14 cellular contexts compared by ENCODE assay signal in the genomic region with DNA sequence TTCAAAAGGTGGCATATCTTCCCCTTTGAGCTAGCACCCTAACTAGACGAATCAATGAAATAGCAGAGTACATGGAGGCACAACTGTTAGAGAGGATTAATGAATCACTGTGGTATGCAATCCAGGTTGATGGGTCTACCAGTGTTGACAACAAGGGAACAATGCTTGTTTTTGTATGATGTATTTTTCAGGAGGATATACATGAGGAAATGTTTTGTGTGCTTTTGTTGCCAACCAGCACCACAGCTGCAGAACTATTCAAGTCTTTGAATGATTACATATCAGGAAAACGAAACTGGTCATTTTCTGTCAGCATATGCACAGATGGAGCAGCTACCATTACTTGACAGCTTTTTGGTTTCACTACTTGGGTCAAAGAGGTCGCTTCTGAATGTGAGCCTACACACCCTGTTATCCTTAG.
DNase-seq lines count a peak whose midpoint lies in the region; ATAC-seq and TF ChIP-seq lines count a peak whose summit lies in the region.
"Had no signal": no experiment of that assay in that cellular context is flagged by ENCODE, and none has a peak within 500 bp of the region (broad histone marks: within the 10 kb centered on the region; RNA-seq: fewer than 3 reads in every experiment).

No MANE protein-coding gene starts in this region.

- POLR2A ChIA-PET in MCF 10A (lab: Yijun Ruan, JAX), result no interaction called here

- DNase-seq in mammary epithelial cell (peak; percentile 77), MCF 10A (ENCODE audit: unreplicated experiment) (no peak), SK-MEL-5 (ENCODE audit: low read depth, low spot score) (peak; percentile 38), NCI-H69 (lab: John Stamatoyannopoulos, UW) (no peak), putamen (ENCODE audit: low spot score) (no peak), epidermal melanocyte (ENCODE audit: insufficient read length, low spot score) (no peak)
- DNase-seq in stimulated activated naive B cell treated with anti-CD40 and anti-IgM and Interleukin-4, amounts not matched to agents 10 μg/mL and 1 μg/mL and 100 μg/mL, for 72 hours, result no peak
- DNase-seq: activated CD4-positive, alpha-beta T cell treated with anti-CD3 and anti-CD28 coated beads, Interleukin-2, amount 50 U/mL, for 48 hours; left colon; NCI-H2107; ovary had no signal

- no peaks in the 10 kb centered on the region for H3K27me3 Mint-ChIP-seq in MCF 10A (ENCODE audit: insufficient read depth, unreplicated experiment)
- no peaks in the 10 kb centered on the region for H3K27me3 Mint-ChIP-seq in stimulated activated naive B cell treated with anti-CD40 and anti-IgM and Interleukin-4, amounts not matched to agents 10 μg/mL and 1 μg/mL and 100 μg/mL, for 72 hours

- CTCF ChIA-PET in mammary epithelial cell (lab: Charles Lee; ENCODE audit: low non-redundant PET), result no interaction called here
- CTCF ChIA-PET in MCF 10A (lab: Yijun Ruan, JAX), result interaction anchor here (1.1 to 1.3 kb wide), 2 partner anchors 11 to 26 kb away, joined by 4 to 5 read pairs; no protein-coding TSS in a partner anchor

- H3K27me3 ChIP-seq in mammary epithelial cell (ENCODE audit: insufficient read depth, low read length), result no peaks in the 10 kb centered on the region
- H3K27me3 ChIP-seq: ovary, vagina had no signal

- H3K4me2 ChIP-seq in mammary epithelial cell (ENCODE audit: insufficient read depth, low read depth, low read length), result peak overlapping the region; percentile 29
- H3K4me2 ChIP-seq: GM23338 had no signal

- no peak overlapping the region for H3K4me3 ChIP-seq in mammary epithelial cell (replicated peaks in 1 of 3; ENCODE audit: insufficient read depth in 1 of 3, low read depth in 2 of 3, low read length in 3 of 3)
- H3K4me3 ChIP-seq: GM23338, ovary, vagina had no signal

- no peaks in the 10 kb centered on the region for H3K36me3 ChIP-seq in mammary epithelial cell (ENCODE audit: insufficient read depth, low read length)
- H3K36me3 ChIP-seq: ovary, vagina had no signal

- TF ChIP-seq CTCF in mammary epithelial cell (conservative IDR thresholded peaks at IDR 0.05 in 1 of 2, IDR thresholded peaks at IDR 0.05 in 1 of 2; ENCODE audit: extremely low read depth in 1 of 2, insufficient read depth in 1 of 2, low read depth in 1 of 2, low read length in 2 of 2) (no peak), MCF 10A (IDR thresholded peaks at IDR 0.05; ENCODE audit: unreplicated experiment) (no peak)

- in situ Hi-C loops in mammary epithelial cell (cut with MboI; ENCODE audit: low sequenced_read_pairs in 2 of 2) (no loop called here), SK-MEL-5 (cut with HindIII; ENCODE audit: low pct_unique_long_range_greater_than_20kb, low sequenced_read_pairs) (no loop called here)

- BruUV-seq in mammary epithelial cell (replicated peaks; lab: Mats Ljungman, UMichigan) (no TSS peak), MCF 10A (replicated peaks; lab: Mats Ljungman, UMichigan) (no TSS peak)

- no peak overlapping the region for H3K27ac Mint-ChIP-seq in MCF 10A (ENCODE audit: low read depth, unreplicated experiment)
- H3K27ac Mint-ChIP-seq in stimulated activated naive B cell treated with anti-CD40 and anti-IgM and Interleukin-4, amounts not matched to agents 10 μg/mL and 1 μg/mL and 100 μg/mL, for 72 hours, result peak overlapping the region; percentile 25
- H3K27ac Mint-ChIP-seq: GM23338 had no signal

- H3K9me3 Mint-ChIP-seq in MCF 10A (ENCODE audit: unreplicated experiment), result no peaks in the 10 kb centered on the region
- no peaks in the 10 kb centered on the region for H3K9me3 Mint-ChIP-seq in stimulated activated naive B cell treated with anti-CD40 and anti-IgM and Interleukin-4, amounts not matched to agents 10 μg/mL and 1 μg/mL and 100 μg/mL, for 72 hours
- H3K9me3 Mint-ChIP-seq: GM23338 had no signal

- H3K27ac ChIP-seq in mammary epithelial cell (ENCODE audit: insufficient read depth, low read depth, low read length), result peak overlapping the region; percentile 61
- H3K27ac ChIP-seq: ovary, vagina had no signal

- peaks cover 28% of the 10 kb centered on the region for H3K4me1 ChIP-seq in mammary epithelial cell (ENCODE audit: insufficient read depth, low read length)
- H3K4me1 ChIP-seq: vagina had no signal

- dilution Hi-C loops in mammary epithelial cell (cut with HindIII; ENCODE audit: low sequenced_read_pairs), result no loop called here

- H3K36me3 Mint-ChIP-seq in MCF 10A (ENCODE audit: insufficient read depth, unreplicated experiment), result peaks cover 4% of the 10 kb centered on the region
- peaks cover 0 to 3% of the 10 kb centered on the region in 2 donors for H3K36me3 Mint-ChIP-seq in stimulated activated naive B cell treated with anti-CD40 and anti-IgM and Interleukin-4, amounts not matched to agents 10 μg/mL and 1 μg/mL and 100 μg/mL, for 72 hours

- 62% methylated on average over 3 of the region's 3 CpGs for WGBS in mammary epithelial cell (ENCODE audit: low coverage, missing lambda C conversion rate)

- intact Hi-C loops in mammary epithelial cell (cut with micrococcal nuclease) (no loop called here), MCF 10A (cut with micrococcal nuclease) (no loop called here)

- peak; percentile 80 for ATAC-seq in HG02623 (IDR thresholded peaks at IDR 0.05; ENCODE audit: unreplicated experiment)
- no peak for ATAC-seq in stimulated activated naive B cell treated with anti-CD40 and anti-IgM and Interleukin-4, amounts not matched to agents 10 μg/mL and 1 μg/mL and 100 μg/mL, for 72 hours (replicated peaks)
- ATAC-seq: GM23338, left colon had no signal

- no peak overlapping the region for H2AFZ ChIP-seq in mammary epithelial cell (ENCODE audit: low read depth, low read length)
- H2AFZ ChIP-seq: GM23338 had no signal

- H3K4me3 Mint-ChIP-seq in MCF 10A (ENCODE audit: unreplicated experiment), result no peak overlapping the region
- no peak overlapping the region for H3K4me3 Mint-ChIP-seq in stimulated activated naive B cell treated with anti-CD40 and anti-IgM and Interleukin-4, amounts not matched to agents 10 μg/mL and 1 μg/mL and 100 μg/mL, for 72 hours
- H3K4me3 Mint-ChIP-seq: GM23338 had no signal

- H3K79me2 ChIP-seq in mammary epithelial cell (ENCODE audit: insufficient read depth, low read length), result peaks cover 50% of the 10 kb centered on the region

- H4K20me1 ChIP-seq in mammary epithelial cell (ENCODE audit: insufficient read depth, low read length), result no peaks in the 10 kb centered on the region

- no peak overlapping the region for H3K9ac ChIP-seq in mammary epithelial cell (ENCODE audit: insufficient read depth, low read length)

- peaks cover 12% of the 10 kb centered on the region for H3K4me1 Mint-ChIP-seq in MCF 10A (ENCODE audit: insufficient read depth, unreplicated experiment)
- peaks cover 2 to 10% of the 10 kb centered on the region in 2 donors for H3K4me1 Mint-ChIP-seq in stimulated activated naive B cell treated with anti-CD40 and anti-IgM and Interleukin-4, amounts not matched to agents 10 μg/mL and 1 μg/mL and 100 μg/mL, for 72 hours

- H3K9me3 ChIP-seq in mammary epithelial cell (replicated peaks; ENCODE audit: insufficient read depth, low read length), result no peaks in the 10 kb centered on the region
- H3K9me3 ChIP-seq: ovary, vagina had no signal

Comparison
In these comparisons a context has a peak if more than half of its experiments do, and no peak if none do; other contexts are left out.
1. DNase-seq: peak in mammary epithelial cell (single experiment) and SK-MEL-5 (single experiment); none in MCF 10A (single experiment), stimulated activated naive B cell treated with anti-CD40 and anti-IgM and Interleukin-4, amounts not matched to agents 10 μg/mL and 1 μg/mL and 100 μg/mL, for 72 hours (single experiment), NCI-H69 (single experiment), putamen (single experiment) and epidermal melanocyte (single experiment).